Comparison of ENCODE assay signal across 8 cellular contexts in the genomic region with DNA sequence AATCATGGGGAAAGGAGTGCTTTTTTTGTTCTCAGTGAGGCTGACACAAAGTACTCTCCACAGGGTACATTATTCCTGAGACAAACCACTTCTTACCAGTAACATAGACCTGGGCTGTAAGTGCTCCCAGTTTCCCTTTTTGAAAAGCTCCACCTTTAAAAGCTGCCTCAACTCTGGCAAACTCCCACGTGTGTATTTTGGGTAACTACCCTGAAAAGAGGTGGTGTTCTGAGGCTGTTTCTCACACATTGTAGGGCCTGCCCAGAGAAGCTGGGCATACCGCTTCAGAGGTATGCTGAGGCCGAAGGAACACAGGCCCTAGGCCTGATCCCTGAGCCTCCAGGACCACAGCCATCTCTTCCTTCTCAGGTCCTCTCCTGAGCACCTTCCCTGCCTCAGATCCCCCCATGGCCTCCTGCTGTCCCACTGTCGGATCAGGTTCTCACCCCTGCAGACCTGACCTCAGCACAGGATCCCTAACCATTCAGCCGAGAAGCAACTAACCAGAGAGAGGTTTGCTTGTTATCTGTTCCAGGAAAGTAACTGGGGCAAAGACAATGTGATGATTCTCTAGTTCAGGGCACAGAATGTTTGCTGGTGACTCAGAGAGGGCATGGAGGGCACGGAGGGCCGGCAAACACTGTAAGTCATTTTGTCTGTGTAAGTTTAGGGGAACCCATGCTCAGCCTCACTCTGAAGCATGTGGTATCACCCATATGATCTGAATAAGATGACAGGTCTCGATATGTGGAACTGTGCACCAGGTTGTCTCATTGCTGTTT. TPM values are rescaled to one million over a fixed set of nuclear protein-coding genes. Genes with fewer than 3 reads are reported as not detected.
DNase-seq lines count a peak whose midpoint lies in the region; ATAC-seq, FAIRE-seq and TF ChIP-seq lines count a peak whose summit lies in the region.
"Not testable (repeated sequence)": the region's sequence is repeated elsewhere in the genome, so short reads cannot be mapped to it uniquely, and the experiment has no call there.
"Had no signal": no experiment of that assay in that cellular context is flagged by ENCODE, and none has a peak within 500 bp of the region (broad histone marks: within the 10 kb centered on the region; RNA-seq: fewer than 3 reads in every experiment).

No MANE protein-coding gene starts in this region.

- H3K79me2 ChIP-seq in astrocyte (ENCODE audit: insufficient read depth, low read length) (peaks cover 34% of the 10 kb centered on the region), endothelial cell of umbilical vein (ENCODE audit: control insufficient read depth, insufficient read depth, low read length) (peaks cover 30% of the 10 kb centered on the region)

- TF ChIP-seq EP300 in suprapubic skin (IDR thresholded peaks at IDR 0.05) = not testable (repeated sequence)

- dilution Hi-C loops in endothelial cell of umbilical vein (cut with MboI; ENCODE audit: extremely low pct_ligation_motif_present, low sequenced_read_pairs) = not testable (repeated sequence)

- not testable (repeated sequence) for H3K4ac ChIP-seq in mesenchymal stem cell (ENCODE audit: low read depth in 1 of 2, low read length in 2 of 2)

- not testable (repeated sequence) for H2BK5ac ChIP-seq in mesenchymal stem cell (ENCODE audit: low read depth, low read length, poor library complexity, severe bottlenecking)

- peaks cover 13% of the 10 kb centered on the region for H3K79me1 ChIP-seq in mesenchymal stem cell (replicated peaks; ENCODE audit: low read length, poor library complexity, severe bottlenecking)

- CTCF ChIA-PET in endothelial cell of umbilical vein (lab: Charles Lee) = not testable (repeated sequence)

- POLR2A ChIA-PET in endothelial cell of umbilical vein (lab: Charles Lee) = not testable (repeated sequence)

- H3K27ac Mint-ChIP-seq in HFFc6 (peak overlapping the region; percentile 70), astrocyte (ENCODE audit: unreplicated experiment) (peak overlapping the region; percentile 47)

- H3K23ac ChIP-seq in mesenchymal stem cell (ENCODE audit: low read length in 2 of 2) = not testable (repeated sequence)

- H2AFZ ChIP-seq in astrocyte (ENCODE audit: low read depth, low read length); endothelial cell of umbilical vein (ENCODE audit: low read depth, low read length); mesenchymal stem cell (ENCODE audit: low read depth, low read length): not testable (repeated sequence)

- 84% methylated on average over 5 of the region's 8 CpGs for WGBS in mesenchymal stem cell
- 59% methylated on average over 3 of the region's 8 CpGs for WGBS in suprapubic skin

- not testable (repeated sequence) for H3K4me3 Mint-ChIP-seq in HFFc6; astrocyte (ENCODE audit: unreplicated experiment)

- BruUV-seq in endothelial cell of umbilical vein (replicated peaks; lab: Mats Ljungman, UMichigan) = not testable (repeated sequence)

- H3K4me1 Mint-ChIP-seq in HFFc6 (ENCODE audit: low read depth) (peaks cover 79% of the 10 kb centered on the region), astrocyte (ENCODE audit: low read depth, unreplicated experiment) (peaks cover 33% of the 10 kb centered on the region)

- peaks cover 41% of the 10 kb centered on the region for H3K36me3 ChIP-seq in RWPE2 (ENCODE audit: low read depth)
- H3K36me3 ChIP-seq in astrocyte (ENCODE audit: insufficient read depth, low read length) = peaks cover 20% of the 10 kb centered on the region
- peaks cover 5 to 15% of the 10 kb centered on the region in 2 experiments for H3K36me3 ChIP-seq in endothelial cell of umbilical vein (ENCODE audit: control insufficient read depth in 2 of 2, extremely low read depth in 1 of 2, insufficient read depth in 2 of 2, low read length in 2 of 2)
- peaks cover 54% of the 10 kb centered on the region for H3K36me3 ChIP-seq in left ventricle myocardium inferior
- peaks cover 46 to 57% of the 10 kb centered on the region in 2 experiments for H3K36me3 ChIP-seq in mesenchymal stem cell (ENCODE audit: control insufficient read depth in 1 of 2, insufficient read depth in 2 of 2, low read depth in 1 of 2, low read length in 2 of 2)
- H3K36me3 ChIP-seq in suprapubic skin = peaks cover 65% of the 10 kb centered on the region

- TF ChIP-seq POLR2A in endothelial cell of umbilical vein (IDR thresholded peaks at IDR 0.05; ENCODE audit: low read depth, low read length); suprapubic skin (IDR thresholded peaks at IDR 0.05): not testable (repeated sequence)

- H3K27ac ChIP-seq in RWPE2 (ENCODE audit: poor library complexity, severe bottlenecking); astrocyte (ENCODE audit: low read depth, low read length): not testable (repeated sequence)
- H3K27ac ChIP-seq in endothelial cell of umbilical vein (ENCODE audit: insufficient read depth, low read depth, low read length) = peak overlapping the region; percentile 53
- H3K27ac ChIP-seq in left ventricle myocardium inferior (replicated peaks) = peak overlapping the region; percentile 16
- H3K27ac ChIP-seq in mesenchymal stem cell (ENCODE audit: low read length, poor library complexity, severe bottlenecking) = peak overlapping the region; percentile 26
- peak overlapping the region; percentile 56 for H3K27ac ChIP-seq in suprapubic skin

- H3K4me1 ChIP-seq in RWPE2 (ENCODE audit: insufficient read depth, poor library complexity, severe bottlenecking) = not testable (repeated sequence)
- H3K4me1 ChIP-seq in astrocyte (ENCODE audit: insufficient read depth, low read length) = peaks cover 22% of the 10 kb centered on the region
- H3K4me1 ChIP-seq in endothelial cell of umbilical vein (ENCODE audit: control insufficient read depth, extremely low read depth, insufficient read depth, low read length) = peaks cover 43% of the 10 kb centered on the region
- peaks cover 61% of the 10 kb centered on the region for H3K4me1 ChIP-seq in left ventricle myocardium inferior
- peaks cover 23% of the 10 kb centered on the region for H3K4me1 ChIP-seq in mesenchymal stem cell (ENCODE audit: control insufficient read depth, insufficient read depth, low read depth, low read length)
- H3K4me1 ChIP-seq in suprapubic skin = peaks cover 48% of the 10 kb centered on the region

- H4K8ac ChIP-seq in mesenchymal stem cell (ENCODE audit: low read length) = not testable (repeated sequence)

- not testable (repeated sequence) for H2AK5ac ChIP-seq in mesenchymal stem cell (ENCODE audit: low read length, severe bottlenecking)

- 0 out of 3 replicates have a peak, but pooled peaks have one; percentile 21 for ATAC-seq in RWPE2 (ENCODE audit: low read depth)

- intact Hi-C loops in endothelial cell of umbilical vein (cut with micrococcal nuclease); left ventricle myocardium inferior (cut with micrococcal nuclease): not testable (repeated sequence)

- not testable (repeated sequence) for H2BK120ac ChIP-seq in mesenchymal stem cell (ENCODE audit: low read depth, low read length)

- DNase-seq in HFFc6; RWPE2 (ENCODE audit: low spot score); astrocyte (ENCODE audit: low read depth); endothelial cell of umbilical vein (ENCODE audit: low read depth, low spot score); left ventricle myocardium inferior; mesenchymal stem cell; suprapubic skin (ENCODE audit: low spot score in 2 of 2): not testable (repeated sequence)

- H3K4me2 ChIP-seq in astrocyte (ENCODE audit: low read length); endothelial cell of umbilical vein (ENCODE audit: insufficient read depth, low read length); mesenchymal stem cell (ENCODE audit: low read length, poor library complexity, severe bottlenecking): not testable (repeated sequence)

- H3K9me3 ChIP-seq in RWPE2 (ENCODE audit: severe bottlenecking); astrocyte (ENCODE audit: insufficient read depth, low read depth, low read length); endothelial cell of umbilical vein (replicated peaks; ENCODE audit: control insufficient read depth, insufficient read depth, low read length); left ventricle myocardium inferior (replicated peaks); mesenchymal stem cell (ENCODE audit: control insufficient read depth, low read length); suprapubic skin: not testable (repeated sequence)

- H3K9ac ChIP-seq in astrocyte (ENCODE audit: low read length); endothelial cell of umbilical vein (replicated peaks; ENCODE audit: extremely low read depth, insufficient read depth, low read length); mesenchymal stem cell (ENCODE audit: low read length): not testable (repeated sequence)

- not testable (repeated sequence) for H3K27me3 ChIP-seq in RWPE2 (ENCODE audit: insufficient read depth, poor library complexity, severe bottlenecking); astrocyte (ENCODE audit: insufficient read depth, low read length); endothelial cell of umbilical vein (ENCODE audit: control insufficient read depth in 2 of 2, insufficient read depth in 2 of 2, low read length in 2 of 2); left ventricle myocardium inferior (ENCODE audit: low read depth); mesenchymal stem cell (ENCODE audit: control insufficient read depth in 1 of 2, insufficient read depth in 1 of 2, low read length in 2 of 2); suprapubic skin

- H3K36me3 Mint-ChIP-seq in HFFc6 (ENCODE audit: low read depth) (peaks cover 23% of the 10 kb centered on the region; the same call in 1 of the 2 replicates), astrocyte (ENCODE audit: low read depth, unreplicated experiment) (peaks cover 11% of the 10 kb centered on the region)

- H3K9me1 ChIP-seq in endothelial cell of umbilical vein (replicated peaks; ENCODE audit: control insufficient read depth, extremely low read depth, insufficient read depth, low read length) = not testable (repeated sequence)

- FAIRE-seq in astrocyte (lab: Jason Lieb, UNC) = not testable (repeated sequence)
- FAIRE-seq in endothelial cell of umbilical vein (lab: Jason Lieb, UNC) = peak; percentile 26

- not testable (repeated sequence) for H2BK15ac ChIP-seq in mesenchymal stem cell (ENCODE audit: low read depth, poor library complexity, severe bottlenecking)

- peak overlapping the region in 1 of 2 experiments; percentile 22 for H3K14ac ChIP-seq in mesenchymal stem cell (ENCODE audit: low read length in 2 of 2)

- not testable (repeated sequence) for H3K4me3 ChIP-seq in RWPE2 (ENCODE audit: severe bottlenecking); astrocyte (ENCODE audit: insufficient read depth, low read depth, low read length); endothelial cell of umbilical vein (replicated peaks in 1 of 3; ENCODE audit: insufficient read depth in 1 of 3, low read depth in 1 of 3, low read length in 3 of 3); left ventricle myocardium inferior; mesenchymal stem cell (ENCODE audit: insufficient read depth in 1 of 2, low read depth in 1 of 2, low read length in 2 of 2); suprapubic skin

- H3K18ac ChIP-seq in mesenchymal stem cell (ENCODE audit: low read depth in 1 of 2, low read length in 2 of 2) = not testable (repeated sequence)

- peaks cover 57% of the 10 kb centered on the region for H4K20me1 ChIP-seq in astrocyte (ENCODE audit: insufficient read depth, low read length)
- not testable (repeated sequence) for H4K20me1 ChIP-seq in endothelial cell of umbilical vein (replicated peaks; ENCODE audit: control insufficient read depth, extremely low read depth, insufficient read depth, low read length)

- H3K9me3 Mint-ChIP-seq in HFFc6; astrocyte (ENCODE audit: unreplicated experiment): not testable (repeated sequence)

- not testable (repeated sequence) for H2BK12ac ChIP-seq in mesenchymal stem cell (ENCODE audit: low read length in 2 of 2)

- not testable (repeated sequence) for H4K91ac ChIP-seq in mesenchymal stem cell (ENCODE audit: low read length)

- not testable (repeated sequence) for TF ChIP-seq CTCF in HFFc6 (IDR thresholded peaks at IDR 0.05); RWPE2 (IDR thresholded peaks at IDR 0.05; ENCODE audit: poor library complexity, severe bottlenecking); astrocyte (IDR thresholded peaks at IDR 0.05; ENCODE audit: insufficient read depth, low read depth, low read length); endothelial cell of umbilical vein (IDR thresholded peaks at IDR 0.05; ENCODE audit: extremely low read depth in 1 of 2, insufficient read depth in 1 of 2, low read depth in 1 of 2, low read length in 2 of 2); left ventricle myocardium inferior (IDR thresholded peaks at IDR 0.05; ENCODE audit: borderline replicate concordance); suprapubic skin (IDR thresholded peaks at IDR 0.05)

- H3K27me3 Mint-ChIP-seq in HFFc6 (ENCODE audit: insufficient read depth); astrocyte (ENCODE audit: low read depth, unreplicated experiment): not testable (repeated sequence)

RNA-seq across cellular contexts. Expression of a gene that starts 36.1 kb away (rescaled TPM):
- total RNA-seq in HFFc6 (2021; fragmentation: NEBNext Ultra II Directional; extraction: Animal tissue kit (Norgen Biotek cat#: 25700)) = under 1 TPM in 5 of 6 experiments, not detected in 1; 0.09 to 0.14 (median 0.12) TPM
- 0.14 and 0.26 TPM in 2 replicates for total RNA-seq in astrocyte
- 0.25 and 0.49 TPM in 2 replicates for total RNA-seq in endothelial cell of umbilical vein
- 0.15 and 0.19 TPM in 2 replicates for polyA plus RNA-seq in endothelial cell of umbilical vein
- polyA plus RNA-seq in endothelial cell of umbilical vein (2011; cell fraction: cytosol; rRNA removed) = 0.05 and 0.10 TPM in 2 replicates
- polyA plus RNA-seq in endothelial cell of umbilical vein (2011; cell fraction: nucleus; rRNA removed) = 0.88 and 1.0 TPM in 2 replicates
- polyA plus RNA-seq in endothelial cell of umbilical vein (2012) = 0.12 and 0.14 TPM in 2 replicates
- 0.10 TPM in 1 of 2 replicates, not detected in the other for polyA minus RNA-seq in endothelial cell of umbilical vein
- not detected for polyA minus RNA-seq in endothelial cell of umbilical vein (2011; cell fraction: cytosol; rRNA and poly(A)+ RNA removed)
- 0.43 and 0.82 TPM in 2 replicates for polyA minus RNA-seq in endothelial cell of umbilical vein (2011; cell fraction: nucleus; rRNA and poly(A)+ RNA removed)
- not detected for total RNA-seq in left ventricle myocardium inferior
- 0.39 TPM for polyA plus RNA-seq in mesenchymal stem cell (2013, experiment 1 of 2)
- polyA plus RNA-seq in mesenchymal stem cell (2013, experiment 2 of 2) = 0.42 TPM
- 1 to 10 TPM in 1 of 4 donors, under 1 TPM in 2, not detected in 1; 0.13 to 1.1 (median 0.23) TPM for total RNA-seq in suprapubic skin
- total RNA-seq: HT1080 had no signal

RNA-seq across cellular contexts. Expression of a gene that starts 47.5 kb away (rescaled TPM):
- total RNA-seq in HFFc6 (2021; fragmentation: NEBNext Ultra II Directional; extraction: Animal tissue kit (Norgen Biotek cat#: 25700)) = 10 to 100 TPM; 18.7 to 25.7 (median 21.8) TPM
- total RNA-seq in astrocyte (22.3 and 22.8 TPM in 2 replicates), endothelial cell of umbilical vein (33.2 and 39.5 TPM in 2 replicates), left ventricle myocardium inferior (18.8 TPM), suprapubic skin (10 to 100 TPM; 14.8 to 42.5 (median 24.0) TPM)
- polyA plus RNA-seq in endothelial cell of umbilical vein = 11.0 and 17.4 TPM in 2 replicates
- polyA plus RNA-seq in endothelial cell of umbilical vein (2011; cell fraction: cytosol; rRNA removed) = 19.7 and 19.8 TPM in 2 replicates
- 54.2 and 68.8 TPM in 2 replicates for polyA plus RNA-seq in endothelial cell of umbilical vein (2011; cell fraction: nucleus; rRNA removed)
- polyA plus RNA-seq in endothelial cell of umbilical vein (2012) = 16.1 and 22.9 TPM in 2 replicates
- 14.0 and 16.5 TPM in 2 replicates for polyA minus RNA-seq in endothelial cell of umbilical vein
- polyA minus RNA-seq in endothelial cell of umbilical vein (2011; cell fraction: cytosol; rRNA and poly(A)+ RNA removed) = 28.5 TPM
- polyA minus RNA-seq in endothelial cell of umbilical vein (2011; cell fraction: nucleus; rRNA and poly(A)+ RNA removed) = 35.0 and 41.0 TPM in 2 replicates
- 32.0 TPM for polyA plus RNA-seq in mesenchymal stem cell (2013, experiment 1 of 2)
- polyA plus RNA-seq in mesenchymal stem cell (2013, experiment 2 of 2) = 31.3 TPM

RNA-seq across cellular contexts. Expression of a gene that starts 47.7 kb away (rescaled TPM):
- 10 to 100 TPM; 12.2 to 18.8 (median 18.2) TPM for total RNA-seq in HFFc6 (2021; fragmentation: NEBNext Ultra II Directional; extraction: Animal tissue kit (Norgen Biotek cat#: 25700))
- total RNA-seq in astrocyte = 17.7 and 19.9 TPM in 2 replicates
- total RNA-seq in endothelial cell of umbilical vein = 36.6 and 41.7 TPM in 2 replicates
- 38.4 and 44.3 TPM in 2 replicates for polyA plus RNA-seq in endothelial cell of umbilical vein
- polyA plus RNA-seq in endothelial cell of umbilical vein (2011; cell fraction: cytosol; rRNA removed) = 26.1 and 28.0 TPM in 2 replicates
- polyA plus RNA-seq in endothelial cell of umbilical vein (2011; cell fraction: nucleus; rRNA removed) = 105 and 116 TPM in 2 replicates
- 18.0 and 23.9 TPM in 2 replicates for polyA plus RNA-seq in endothelial cell of umbilical vein (2012)
- polyA minus RNA-seq in endothelial cell of umbilical vein = 67.1 and 91.1 TPM in 2 replicates
- polyA minus RNA-seq in endothelial cell of umbilical vein (2011; cell fraction: cytosol; rRNA and poly(A)+ RNA removed) = 9.4 TPM
- 56.9 and 73.7 TPM in 2 replicates for polyA minus RNA-seq in endothelial cell of umbilical vein (2011; cell fraction: nucleus; rRNA and poly(A)+ RNA removed)
- 16.5 TPM for total RNA-seq in left ventricle myocardium inferior
- polyA plus RNA-seq in mesenchymal stem cell (2013, experiment 1 of 2) = 8.0 TPM
- 8.2 TPM for polyA plus RNA-seq in mesenchymal stem cell (2013, experiment 2 of 2)
- total RNA-seq in suprapubic skin = 10 to 100 TPM in 3 of 4 donors, 1 to 10 TPM in 1; 9.5 to 47.6 (median 24.5) TPM
